27 cellular contexts compared by ENCODE assay signal in the genomic region with DNA sequence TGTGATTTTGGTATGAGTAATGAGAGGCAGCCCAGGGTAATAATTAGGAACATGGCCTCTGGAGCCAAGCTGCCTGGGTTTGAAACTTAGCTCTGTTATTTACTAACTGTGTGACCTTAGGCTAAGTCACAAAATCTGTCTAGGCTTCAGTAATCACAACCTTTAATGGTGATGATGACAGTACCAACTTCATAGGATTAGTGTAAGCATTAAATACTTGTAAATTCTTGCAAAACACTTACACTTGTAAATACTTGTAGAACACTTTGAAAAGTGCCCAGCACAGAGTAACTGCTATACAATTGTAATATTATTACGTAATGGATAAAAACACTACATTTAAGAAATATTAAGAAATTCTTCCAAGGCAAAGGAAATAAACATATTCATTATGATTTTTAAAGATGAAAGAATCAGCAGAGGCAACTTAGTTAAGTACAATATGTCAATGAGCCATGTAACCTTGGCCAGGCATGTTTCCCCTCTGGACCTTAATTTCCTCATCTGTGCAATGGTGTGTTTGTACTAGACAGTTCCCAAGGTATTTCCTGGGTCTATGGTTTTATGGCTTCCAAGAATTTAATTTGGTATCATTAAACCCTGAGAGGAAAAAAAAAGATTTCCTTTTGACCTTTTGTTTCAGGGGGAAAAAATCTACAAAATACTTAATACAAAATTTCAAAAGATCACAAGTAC.
A peak's percentile ranks its signal among the peaks of the same experiment; 100 is the strongest.
DNase-seq lines count a peak whose midpoint lies in the region; ATAC-seq, FAIRE-seq and TF ChIP-seq lines count a peak whose summit lies in the region.
"Had no signal": no experiment of that assay in that cellular context is flagged by ENCODE, and none has a peak within 500 bp of the region (broad histone marks: within the 10 kb centered on the region; RNA-seq: fewer than 3 reads in every experiment).

No MANE protein-coding gene starts in this region.

- no peak for TF ChIP-seq CTCF in HepG2 (CRISPR knock-in tag; IDR thresholded peaks at IDR 0.05)
- TF ChIP-seq CTCF in right lobe of liver (IDR thresholded peaks at IDR 0.05), result no peak
- TF ChIP-seq CTCF in Peyer's patch (IDR thresholded peaks at IDR 0.05), result no peak

- POLR2A ChIA-PET in HepG2 (lab: Yijun Ruan, JAX), result no interaction called here

- no peak overlapping the region for H3K4me3 ChIP-seq in HepG2 (replicated peaks in 1 of 3; ENCODE audit: insufficient read depth in 1 of 3, low read depth in 2 of 3, low read length in 3 of 3)
- no peak overlapping the region for H3K4me3 ChIP-seq in right lobe of liver
- no peak overlapping the region for H3K4me3 ChIP-seq in Peyer's patch
- H3K4me3 ChIP-seq: A549; BLaER1 treated with 17β-estradiol and CSF1 and Interleukin-3, amounts not matched to agents 10 nM and 100 nM; GM12878 had no signal

- intact Hi-C loops in HepG2 (cut with micrococcal nuclease; ENCODE audit: unreplicated experiment), result no loop called here
- intact Hi-C loops in right lobe of liver (cut with DNase I), result no loop called here
- intact Hi-C loops in sciatic nerve (cut with DNase I), result no loop called here

- no peak overlapping the region for H3K9ac ChIP-seq in HepG2 (ENCODE audit: insufficient read depth, low read depth, low read length)
- H3K9ac ChIP-seq: BLaER1 treated with 17β-estradiol and CSF1 and Interleukin-3, amounts not matched to agents 10 nM and 100 nM had no signal

- no peaks in the 10 kb centered on the region for H3K4me1 ChIP-seq in HepG2 (ENCODE audit: insufficient read depth, low read length)
- H3K4me1 ChIP-seq in right lobe of liver, result no peaks in the 10 kb centered on the region
- no peaks in the 10 kb centered on the region for H3K4me1 ChIP-seq in Peyer's patch
- H3K4me1 ChIP-seq: A549; BLaER1 treated with 17β-estradiol and CSF1 and Interleukin-3, amounts not matched to agents 10 nM and 100 nM; Caco-2 had no signal

- no peak overlapping the region for H3K27ac ChIP-seq in HepG2 (ENCODE audit: extremely low read length, insufficient read depth, low read length)
- H3K27ac ChIP-seq in right lobe of liver, result no peak overlapping the region
- no peak overlapping the region for H3K27ac ChIP-seq in Peyer's patch
- H3K27ac ChIP-seq: 22Rv1; A549; BLaER1 treated with 17β-estradiol and CSF1 and Interleukin-3, amounts not matched to agents 10 nM and 100 nM; C4-2B had no signal

- TF ChIP-seq POLR2A in HepG2 (IDR thresholded peaks at IDR 0.05; ENCODE audit: insufficient read depth in 1 of 2, low read depth in 2 of 2, low read length in 2 of 2) (no peak), right lobe of liver (IDR thresholded peaks at IDR 0.05) (no peak), Peyer's patch (IDR thresholded peaks at IDR 0.05) (no peak)

- TF ChIP-seq RAD21 in HepG2 (CRISPR knock-in tag; IDR thresholded peaks at IDR 0.05), result no peak

- H3K79me2 ChIP-seq in HepG2 (ENCODE audit: insufficient read depth, low read length), result no peaks in the 10 kb centered on the region

- H3K27me3 ChIP-seq in HepG2 (ENCODE audit: control insufficient read depth in 1 of 2, insufficient read depth in 2 of 2, low read length in 2 of 2) (no peaks in the 10 kb centered on the region), right lobe of liver (no peaks in the 10 kb centered on the region), Peyer's patch (no peaks in the 10 kb centered on the region)
- H3K27me3 ChIP-seq: BLaER1 treated with 17β-estradiol and CSF1 and Interleukin-3, amounts not matched to agents 10 nM and 100 nM had no signal

- DNase-seq in HepG2 (ENCODE audit: low spot score) (no peak), right lobe of liver (no peak), NCI-H69 (lab: John Stamatoyannopoulos, UW) (peak; percentile 52), NCI-H82 treated with DMSO at 0.1 percent for 48 hours (lab: John Stamatoyannopoulos, UW; ENCODE audit: unreplicated experiment) (peak; percentile 55), sciatic nerve (ENCODE audit: low spot score) (no peak), hepatic stellate cell (ENCODE audit: low spot score) (no peak), Peyer's patch (no peak)
- DNase-seq: AML-193; Caco-2; Calu3; CD4-positive, alpha-beta T cell; CD8-positive, alpha-beta T cell; DMS 273 treated with DMSO at 0.1 percent for 48 hours; DMS153; DMS53; DMS79; DND-41; EL; GDM1 had no signal

- no peak for FAIRE-seq in HepG2 (lab: Jason Lieb, UNC)
- FAIRE-seq: A549, GM12878, GM12892, GM18507 had no signal

- no peak for TF ChIP-seq EP300 in HepG2 (IDR thresholded peaks at IDR 0.05; ENCODE audit: low read depth in 2 of 2, low read length in 2 of 2)
- no peak for TF ChIP-seq EP300 in HepG2 (CRISPR knock-in tag; IDR thresholded peaks at IDR 0.05; ENCODE audit: borderline replicate concordance)

- H3K36me3 ChIP-seq in HepG2 (replicated peaks in 1 of 2; ENCODE audit: control insufficient read depth in 1 of 2, insufficient read depth in 2 of 2, low read length in 2 of 2), result no peaks in the 10 kb centered on the region
- H3K36me3 ChIP-seq in right lobe of liver, result no peaks in the 10 kb centered on the region
- H3K36me3 ChIP-seq in Peyer's patch, result no peaks in the 10 kb centered on the region
- H3K36me3 ChIP-seq: BLaER1 treated with 17β-estradiol and CSF1 and Interleukin-3, amounts not matched to agents 10 nM and 100 nM had no signal

- no peaks in the 10 kb centered on the region for H4K20me1 ChIP-seq in HepG2 (ENCODE audit: insufficient read depth, low read length)
- H4K20me1 ChIP-seq: BLaER1 treated with 17β-estradiol and CSF1 and Interleukin-3, amounts not matched to agents 10 nM and 100 nM had no signal

- H2AFZ ChIP-seq in HepG2 (ENCODE audit: low read length), result no peak overlapping the region

- ATAC-seq in HepG2 (no peak), right lobe of liver (no peak), sciatic nerve (peak; percentile 95), HG03196 (IDR thresholded peaks at IDR 0.05; ENCODE audit: unreplicated experiment) (no peak)
- ATAC-seq: A549; CD8-positive, alpha-beta T cell; GM12878 had no signal

- CTCF ChIA-PET in HepG2 (lab: Yijun Ruan, JAX; ENCODE audit: low intra/inter-chr PET ratio, low total read pairs), result no interaction called here

- 91% methylated on average over 1 of the region's 1 CpG for WGBS in HepG2 (ENCODE audit: low lambda C conversion rate)
- 53% methylated on average over 1 of the region's 1 CpG for WGBS in right lobe of liver (ENCODE audit: insufficient coverage, low coverage, low lambda C conversion rate, missing lambda C conversion rate)

- no peak overlapping the region for H3K4me2 ChIP-seq in HepG2 (ENCODE audit: low read depth, low read length)
- H3K4me2 ChIP-seq: A549; BLaER1 treated with 17β-estradiol and CSF1 and Interleukin-3, amounts not matched to agents 10 nM and 100 nM had no signal

- no TSS peak for BruUV-seq in HepG2 (replicated peaks; lab: Mats Ljungman, UMichigan)

- in situ Hi-C loops in HepG2 (cut with HindIII; ENCODE audit: extremely low pct_ligation_motif_present, low pct_unique_long_range_greater_than_20kb), result no loop called here

- H3K9me3 ChIP-seq in HepG2 (ENCODE audit: low read length) (no peaks in the 10 kb centered on the region), right lobe of liver (no peaks in the 10 kb centered on the region), Peyer's patch (no peaks in the 10 kb centered on the region)
- H3K9me3 ChIP-seq: A549; BLaER1 treated with 17β-estradiol and CSF1 and Interleukin-3, amounts not matched to agents 10 nM and 100 nM; Caco-2 had no signal

TF ChIP-seq in HepG2, 621 proteins besides CTCF, POLR2A, EP300 and RAD21:
- TF ChIP-seq SMC3 (IDR thresholded peaks at IDR 0.05; ENCODE audit: low read length), result no peak
- peak; percentile 30; the same call in 1 of the 2 replicates for TF ChIP-seq CEBPB (IDR thresholded peaks at IDR 0.05; ENCODE audit: borderline replicate concordance, low read depth, low read length)
TF ChIP-seq in HepG2: peak in this region for 1.

Comparison
In these comparisons a context has a peak if more than half of its experiments do, and no peak if none do; other contexts are left out.
1. DNase-seq: peak in NCI-H69 (single experiment) and NCI-H82 treated with DMSO at 0.1 percent for 48 hours (single experiment); none in HepG2 (single experiment), right lobe of liver (0 of 3), sciatic nerve (single experiment), hepatic stellate cell (single experiment) and Peyer's patch (0 of 3).